ENCODE assay signal across 23 cellular contexts in genomic region chr3:58801541-58801940, GRCh38.
DNase-seq lines count a peak whose midpoint lies in the region; ATAC-seq and TF ChIP-seq lines count a peak whose summit lies in the region.
"Had no signal": no experiment of that assay in that cellular context is flagged by ENCODE, and none has a peak within 500 bp of the region (broad histone marks: within the 10 kb centered on the region; RNA-seq: fewer than 3 reads in every experiment).

No MANE protein-coding gene starts in this region.

- H3K36me3 ChIP-seq in SK-N-SH (replicated peaks in 1 of 2; ENCODE audit: control insufficient read depth in 1 of 2, insufficient read depth in 2 of 2, low read length in 1 of 2), result no peaks in the 10 kb centered on the region
- H3K36me3 ChIP-seq: BE2C had no signal

- H3K79me2 ChIP-seq in SK-N-SH (ENCODE audit: insufficient read depth), result no peaks in the 10 kb centered on the region

- CTCF ChIA-PET in SK-N-SH (lab: Yijun Ruan, JAX), result interaction anchor here (0.6 to 1.6 kb wide), 5 partner anchors 23 to 305 kb away, joined by 3 read pairs; no protein-coding TSS in a partner anchor

- peaks cover 3% of the 10 kb centered on the region for H3F3A ChIP-seq in SK-N-SH (replicated peaks; ENCODE audit: insufficient read depth)

- peaks cover 0 to 19% of the 10 kb centered on the region in 2 experiments; a peak in 2 of 4 replicates for H3K4me1 ChIP-seq in SK-N-SH (ENCODE audit: control insufficient read depth in 1 of 2, insufficient read depth in 2 of 2, low read depth in 1 of 2, low read length in 1 of 2)
- H3K4me1 ChIP-seq: BE2C had no signal

- no peaks in the 10 kb centered on the region for H3K36me3 Mint-ChIP-seq in natural killer cell treated with Interleukin-12 subunit alpha and Interleukin-12 subunit beta and Interleukin-15 and Interleukin-18, amount 100 ng/mL, for 72 hours
- H3K36me3 Mint-ChIP-seq: CD14-positive monocyte had no signal

- H3K4me3 Mint-ChIP-seq in natural killer cell treated with Interleukin-12 subunit alpha and Interleukin-12 subunit beta and Interleukin-15 and Interleukin-18, amount 100 ng/mL, for 72 hours, result no peak overlapping the region
- H3K4me3 Mint-ChIP-seq: CD14-positive monocyte had no signal

- H3K9me3 Mint-ChIP-seq in natural killer cell treated with Interleukin-12 subunit alpha and Interleukin-12 subunit beta and Interleukin-15 and Interleukin-18, amount 100 ng/mL, for 72 hours, result no peaks in the 10 kb centered on the region

- ATAC-seq in stimulated activated naive CD8-positive, alpha-beta T cell treated with anti-CD3 and anti-CD28 coated beads, Interleukin-15, Interleukin-2, amounts not matched to agents 100 U/mL and 50 U/mL, for 24 hours, result no peak
- no peak for ATAC-seq in esophagus mucosa
- no peak for ATAC-seq in natural killer cell treated with Interleukin-12 subunit alpha and Interleukin-12 subunit beta and Interleukin-15 and Interleukin-18, amount 100 ng/mL, for 72 hours

- H3K27ac ChIP-seq in SK-N-SH (ENCODE audit: low read depth in 2 of 2, low read length in 1 of 2), result peak overlapping the region in 1 of 2 experiments; percentile 22; a peak in 1 of 4 replicates
- H3K27ac ChIP-seq: KMS-11 had no signal

- no peak overlapping the region for H3K4me3 ChIP-seq in SK-N-SH (ENCODE audit: low read depth in 2 of 2, low read length in 1 of 2)
- no peak overlapping the region for H3K4me3 ChIP-seq in fibroblast of the aortic adventitia (ENCODE audit: low read depth, low read length)

- H2AFZ ChIP-seq in SK-N-SH (ENCODE audit: low read depth), result no peak overlapping the region

- no peak overlapping the region for H3K27ac Mint-ChIP-seq in natural killer cell treated with Interleukin-12 subunit alpha and Interleukin-12 subunit beta and Interleukin-15 and Interleukin-18, amount 100 ng/mL, for 72 hours

- H4K20me1 ChIP-seq in SK-N-SH (ENCODE audit: insufficient read depth), result no peaks in the 10 kb centered on the region

- peak in 1 of 2 experiments; percentile 91; a peak in 2 of 4 replicates for TF ChIP-seq EP300 in SK-N-SH (IDR thresholded peaks at IDR 0.05; ENCODE audit: borderline replicate concordance in 1 of 2, low read depth in 1 of 2, low read length in 1 of 2)

- no peaks in the 10 kb centered on the region for H3K4me1 Mint-ChIP-seq in natural killer cell treated with Interleukin-12 subunit alpha and Interleukin-12 subunit beta and Interleukin-15 and Interleukin-18, amount 100 ng/mL, for 72 hours (ENCODE audit: low read depth in 2 of 2)

- H3K9me2 ChIP-seq in SK-N-SH, result no peaks in the 10 kb centered on the region

- no peaks in the 10 kb centered on the region for H3K27me3 Mint-ChIP-seq in natural killer cell treated with Interleukin-12 subunit alpha and Interleukin-12 subunit beta and Interleukin-15 and Interleukin-18, amount 100 ng/mL, for 72 hours

- TF ChIP-seq RAD21 in SK-N-SH (IDR thresholded peaks at IDR 0.05; ENCODE audit: low read length), result no peak

- H3K9me3 ChIP-seq in SK-N-SH, result no peaks in the 10 kb centered on the region
- H3K9me3 ChIP-seq: BE2C had no signal

- 56% methylated on average over 6 of the region's 6 CpGs for WGBS in SK-N-SH (ENCODE audit: low lambda C conversion rate)

- no peak overlapping the region for H3K9ac ChIP-seq in SK-N-SH
- H3K9ac ChIP-seq: KMS-11 had no signal

- DNase-seq in NCI-H748 (lab: John Stamatoyannopoulos, UW; ENCODE audit: unreplicated experiment), result peak; percentile 0
- no peak for DNase-seq in NCI-H748 treated with DMSO at 0.1 percent for 48 hours (lab: John Stamatoyannopoulos, UW)
- peak; percentile 75 for DNase-seq in SK-N-SH
- peak; percentile 11 for DNase-seq in fibroblast of the aortic adventitia (ENCODE audit: low read depth)
- DNase-seq in stimulated activated naive CD8-positive, alpha-beta T cell treated with anti-CD3 and anti-CD28 coated beads, Interleukin-15, Interleukin-2, amounts not matched to agents 100 U/mL and 50 U/mL, for 24 hours, result no peak
- DNase-seq in natural killer cell treated with Interleukin-12 subunit alpha and Interleukin-12 subunit beta and Interleukin-15 and Interleukin-18, amount 100 ng/mL, for 72 hours (ENCODE audit: low spot score), result no peak
- DNase-seq: 8988T, ACHN, BE2C, Calu3, DMS79 treated with DMSO at 0.1 percent for 48 hours, GF-D8, IMR-90, MM.1S, NCI-H1930, NCI-H2107, NCI-H446 treated with DMSO at 0.1 percent for 48 hours, NCI-H526, Right ventricle myocardium superior, RPMI8226 had no signal

- no peak overlapping the region for H3K4me2 ChIP-seq in SK-N-SH
- H3K4me2 ChIP-seq: KMS-11 had no signal

- no peaks in the 10 kb centered on the region for H3K27me3 ChIP-seq in SK-N-SH (ENCODE audit: insufficient read depth)
- H3K27me3 ChIP-seq: BE2C had no signal

- POLR2A ChIA-PET in SK-N-SH (lab: Yijun Ruan, JAX), result no interaction called here

- TF ChIP-seq CTCF in SK-N-SH (IDR thresholded peaks at IDR 0.05) (no peak), fibroblast of the aortic adventitia (IDR thresholded peaks at IDR 0.05; ENCODE audit: insufficient read depth, low read length) (no peak)

TF ChIP-seq in SK-N-SH, 30 proteins besides CTCF, POLR2A, EP300 and RAD21:
- TF ChIP-seq CHD2 (IDR thresholded peaks at IDR 0.05; ENCODE audit: low read length, partially characterized antibody) (peak; percentile 61), FOXJ3 (CRISPR knock-in tag; IDR thresholded peaks at IDR 0.05) (peak; percentile 55; the same call in 1 of the 2 replicates), GABPA (IDR thresholded peaks at IDR 0.05; ENCODE audit: low read depth) (no peak), GATA2 (CRISPR knock-in tag; IDR thresholded peaks at IDR 0.05) (peak; percentile 92), TEAD4 (IDR thresholded peaks at IDR 0.05; ENCODE audit: borderline replicate concordance, insufficient read depth) (no peak), RCOR1 (IDR thresholded peaks at IDR 0.05; ENCODE audit: low read length) (peak; percentile 92), MXI1 (IDR thresholded peaks at IDR 0.05; ENCODE audit: low read depth, low read length) (peak; percentile 73; the same call in 1 of the 2 replicates), TCF12 (IDR thresholded peaks at IDR 0.05) (peak; percentile 21; the same call in 1 of the 2 replicates)

Comparison
In these comparisons a context has a peak if more than half of its experiments do, and no peak if none do; other contexts are left out.
1. DNase-seq: peak in NCI-H748 (single experiment), SK-N-SH (single experiment) and fibroblast of the aortic adventitia (single experiment); none in NCI-H748 treated with DMSO at 0.1 percent for 48 hours (single experiment), stimulated activated naive CD8-positive, alpha-beta T cell treated with anti-CD3 and anti-CD28 coated beads, Interleukin-15, Interleukin-2, amounts not matched to agents 100 U/mL and 50 U/mL, for 24 hours (single experiment) and natural killer cell treated with Interleukin-12 subunit alpha and Interleukin-12 subunit beta and Interleukin-15 and Interleukin-18, amount 100 ng/mL, for 72 hours (single experiment).